9 cellular contexts compared by ENCODE assay signal in the genomic region with DNA sequence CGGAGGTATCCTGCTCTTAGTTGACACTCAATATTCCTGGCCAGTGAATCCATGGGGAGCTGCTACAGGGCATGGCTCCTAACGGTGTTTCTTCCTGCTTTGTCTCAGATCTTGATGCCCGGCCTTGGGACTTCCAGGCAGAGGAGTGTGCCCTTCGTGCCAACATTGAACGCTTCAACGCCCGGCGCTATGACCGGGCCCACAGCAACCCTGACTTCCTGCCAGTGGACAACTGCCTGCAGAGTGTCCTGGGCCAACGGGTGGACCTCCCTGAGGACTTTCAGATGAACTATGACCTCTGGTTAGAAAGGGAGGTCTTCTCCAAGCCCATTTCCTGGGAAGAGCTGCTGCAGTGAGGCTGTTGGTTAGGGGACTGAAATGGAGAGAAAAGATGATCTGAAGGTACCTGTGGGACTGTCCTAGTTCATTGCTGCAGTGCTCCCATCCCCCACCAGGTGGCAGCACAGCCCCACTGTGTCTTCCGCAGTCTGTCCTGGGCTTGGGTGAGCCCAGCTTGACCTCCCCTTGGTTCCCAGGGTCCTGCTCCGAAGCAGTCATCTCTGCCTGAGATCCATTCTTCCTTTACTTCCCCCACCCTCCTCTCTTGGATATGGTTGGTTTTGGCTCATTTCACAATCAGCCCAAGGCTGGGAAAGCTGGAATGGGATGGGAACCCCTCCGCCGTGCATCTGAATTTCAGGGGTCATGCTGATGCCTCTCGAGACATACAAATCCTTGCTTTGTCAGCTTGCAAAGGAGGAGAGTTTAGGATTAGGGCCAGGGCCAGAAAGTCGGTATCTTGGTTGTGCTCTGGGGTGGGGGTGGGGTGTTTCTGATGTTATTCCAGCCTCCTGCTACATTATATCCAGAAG. TPM values are rescaled to one million over a fixed set of nuclear protein-coding genes. Genes with fewer than 3 reads are reported as not detected.
A peak's percentile ranks its signal among the peaks of the same experiment; 100 is the strongest.
DNase-seq lines count a peak whose midpoint lies in the region; ATAC-seq and TF ChIP-seq lines count a peak whose summit lies in the region.
"Had no signal": no experiment of that assay in that cellular context is flagged by ENCODE, and none has a peak within 500 bp of the region (broad histone marks: within the 10 kb centered on the region; RNA-seq: fewer than 3 reads in every experiment).

No MANE protein-coding gene starts in this region.

- peak overlapping the region in 1 of 5 experiments; percentile 48 for H3K27ac Mint-ChIP-seq in brain
- H3K27ac Mint-ChIP-seq: activated naive CD8-positive, alpha-beta T cell had no signal

- peak; percentile 97 for TF ChIP-seq CTCF in VCaP (conservative IDR thresholded peaks at IDR 0.05)
- TF ChIP-seq CTCF in brain (conservative IDR thresholded peaks at IDR 0.05): peak; percentile 93 to 97

- H3K27me3 Mint-ChIP-seq in brain: peaks cover 2% of the 10 kb centered on the region
- H3K27me3 Mint-ChIP-seq: activated naive CD8-positive, alpha-beta T cell had no signal

- ATAC-seq in GM21723 (IDR thresholded peaks at IDR 0.05; ENCODE audit: unreplicated experiment): no peak

- peaks cover 5% of the 10 kb centered on the region for H3K4me1 Mint-ChIP-seq in brain

- peak; percentile 60 for TF ChIP-seq RAD21 in Ishikawa (IDR thresholded peaks at IDR 0.05; ENCODE audit: low read depth)

- H3K36me3 Mint-ChIP-seq in brain: peaks cover 57% of the 10 kb centered on the region

- TF ChIP-seq EP300 in Ishikawa (IDR thresholded peaks at IDR 0.05; ENCODE audit: borderline replicate concordance): no peak

- peak; percentile 80 for DNase-seq in GM03348 (ENCODE audit: low spot score)
- DNase-seq in kidney glomerular epithelial cell (lab: John Stamatoyannopoulos, UW): peak; percentile 16
- peak; percentile 47 to 75 for DNase-seq in stimulated activated CD4-positive, alpha-beta T cell treated with anti-CD3 and anti-CD28 coated beads, Interleukin-4, amount 100 ng/mL, for 4 hours
- no peak for DNase-seq in NOMO-1 (lab: John Stamatoyannopoulos, UW; ENCODE audit: unreplicated experiment in 2 of 2)

- H3K9me3 Mint-ChIP-seq in brain: no peaks in the 10 kb centered on the region

- H3K27ac ChIP-seq in VCaP: no peak overlapping the region

- H3K4me3 Mint-ChIP-seq in brain: no peak overlapping the region
- H3K4me3 Mint-ChIP-seq: activated naive CD8-positive, alpha-beta T cell had no signal

TF ChIP-seq in Ishikawa, 13 proteins besides CTCF, POLR2A, EP300 and RAD21:
- TF ChIP-seq CREB1 (IDR thresholded peaks at IDR 0.05; ENCODE audit: low read depth) (no peak), TCF12 (IDR thresholded peaks at IDR 0.05; ENCODE audit: low read depth) (no peak), ZBTB7A (IDR thresholded peaks at IDR 0.05; ENCODE audit: low read depth) (no peak), TAF1 (IDR thresholded peaks at IDR 0.05; ENCODE audit: low read depth) (no peak), FOXM1 (IDR thresholded peaks at IDR 0.05; ENCODE audit: borderline replicate concordance, low read depth) (no peak), TEAD4 (IDR thresholded peaks at IDR 0.05) (no peak)
TF ChIP-seq in Ishikawa: peak in this region for 0.

RNA-seq across cellular contexts. Expression of a gene that starts 16.7 kb away (rescaled TPM):
- 19.3 TPM for polyA plus RNA-seq in brain (ENCODE audit: insufficient read depth, low read depth, low replicate concordance)

RNA-seq across cellular contexts. Expression of a gene that starts 19.4 kb away (rescaled TPM):
- polyA plus RNA-seq in brain (ENCODE audit: insufficient read depth, low read depth, low replicate concordance): 27.8 TPM

RNA-seq across cellular contexts. Expression of a gene that starts 58.5 kb away (rescaled TPM):
- 4.9 TPM for polyA plus RNA-seq in brain (ENCODE audit: insufficient read depth, low read depth, low replicate concordance)

Comparison
In these comparisons a context has a peak if more than half of its experiments do, and no peak if none do; other contexts are left out.
1. DNase-seq: peak in GM03348 (single experiment), kidney glomerular epithelial cell (single experiment) and stimulated activated CD4-positive, alpha-beta T cell treated with anti-CD3 and anti-CD28 coated beads, Interleukin-4, amount 100 ng/mL, for 4 hours (2 of 2); none in NOMO-1 (0 of 2).